Comparison of ENCODE assay signal across 8 cellular contexts in genomic region chr2:17753803-17754663, GRCh38. TPM values are rescaled to one million over a fixed set of nuclear protein-coding genes. Genes with fewer than 3 reads are reported as not detected.
DNase-seq lines count a peak whose midpoint lies in the region; ATAC-seq and TF ChIP-seq lines count a peak whose summit lies in the region.

Gene GEN1 (plus strand): TSS chr2:17754138. CDS start chr2:17759944, 5,806 bp downstream.
Gene SMC6 (minus strand): TSS chr2:17753810. CDS start chr2:17745946, 7,864 bp downstream.

- no peaks in the 10 kb centered on the region for H3K36me3 ChIP-seq in CD4-positive, alpha-beta memory T cell (ENCODE audit: insufficient read depth, low read length)
- no peaks in the 10 kb centered on the region for H3K36me3 ChIP-seq in liver (ENCODE audit: control insufficient read depth in 4 of 4, insufficient read depth in 3 of 4, low read depth in 1 of 4, low read length in 3 of 4)

- WGBS in liver, result under 1% methylated on average over 76 of the region's 76 CpGs

- intact Hi-C loops in CD4-positive, alpha-beta memory T cell (cut with micrococcal nuclease), result loop anchor here (1.0 kb wide), 2 partner anchors 806 to 1594 kb away; partner anchors contain the start of gene RDH14
- intact Hi-C loops in activated CD4-positive, alpha-beta memory T cell treated with anti-CD3 and anti-CD28 coated beads for 36 hours (cut with micrococcal nuclease), result loop anchor here (2.0 to 10.0 kb wide), 5 partner anchors 31 to 1591 kb away; partner anchors contain the start of gene RDH14

- H3K27ac ChIP-seq in CD4-positive, alpha-beta memory T cell (ENCODE audit: low read depth, low read length), result peak within 1 kb of the TSS; percentile 95
- H3K27ac ChIP-seq in liver (ENCODE audit: low read depth in 1 of 2, low read length in 2 of 2), result peak within 1 kb of the TSS; percentile 93 to 98

- H3K27me3 ChIP-seq in CD4-positive, alpha-beta memory T cell (ENCODE audit: insufficient read depth, low read length), result no peaks in the 10 kb centered on the region
- no peaks in the 10 kb centered on the region for H3K27me3 ChIP-seq in liver (ENCODE audit: control insufficient read depth in 4 of 4, insufficient read depth in 4 of 4, low read length in 3 of 4)

- DNase-seq in CD4-positive, alpha-beta memory T cell, result peak; percentile 87 to 96 (median 92)
- DNase-seq in HK-2 (ENCODE audit: unreplicated experiment) (peak; percentile 92), NCI-H82 treated with DMSO at 0.1 percent for 48 hours (lab: John Stamatoyannopoulos, UW; ENCODE audit: unreplicated experiment) (peak; percentile 93), dermis microvascular lymphatic vessel endothelial cell (ENCODE audit: low read depth in 2 of 2) (peak; percentile 70 to 91)
- DNase-seq in activated CD4-positive, alpha-beta memory T cell treated with anti-CD3 and anti-CD28 coated beads for 36 hours, result peak; percentile 94
- DNase-seq in stimulated activated CD4-positive, alpha-beta T cell treated with anti-CD3 and anti-CD28 coated beads, Interleukin-4, amount 100 ng/mL, for 1 hour, result peak; percentile 90

- CTCF ChIA-PET in CD4-positive, alpha-beta memory T cell (lab: Charles Lee; ENCODE audit: partially characterized antibody), result interaction anchor here (0.7 to 1.1 kb wide), 3 partner anchors 14 to 36 kb away, joined by 3 to 4 read pairs (median 4); no protein-coding TSS in a partner anchor
- CTCF ChIA-PET in activated CD4-positive, alpha-beta memory T cell treated with anti-CD3 and anti-CD28 coated beads for 36 hours (lab: Charles Lee), result interaction anchor here (0.6 to 0.7 kb wide), 3 partner anchors 24 to 91 kb away, joined by 3 to 4 read pairs (median 3); no protein-coding TSS in a partner anchor

- no peaks in the 10 kb centered on the region for H3K27me3 Mint-ChIP-seq in CD4-positive, alpha-beta memory T cell
- H3K27me3 Mint-ChIP-seq in activated CD4-positive, alpha-beta memory T cell treated with anti-CD3 and anti-CD28 coated beads for 36 hours, result no peaks in the 10 kb centered on the region

- peaks cover 0 to 9% of the 10 kb centered on the region in 2 donors for H3K36me3 Mint-ChIP-seq in CD4-positive, alpha-beta memory T cell
- peaks cover 2% of the 10 kb centered on the region for H3K36me3 Mint-ChIP-seq in activated CD4-positive, alpha-beta memory T cell treated with anti-CD3 and anti-CD28 coated beads for 36 hours

- no peaks in the 10 kb centered on the region for H3K9me3 ChIP-seq in CD4-positive, alpha-beta memory T cell (ENCODE audit: control insufficient read depth in 1 of 2, low read length in 2 of 2)
- H3K9me3 ChIP-seq in liver (ENCODE audit: control insufficient read depth in 4 of 4, low read length in 3 of 4), result no peaks in the 10 kb centered on the region

- no peaks in the 10 kb centered on the region for H3K9me3 Mint-ChIP-seq in CD4-positive, alpha-beta memory T cell
- no peaks in the 10 kb centered on the region for H3K9me3 Mint-ChIP-seq in activated CD4-positive, alpha-beta memory T cell treated with anti-CD3 and anti-CD28 coated beads for 36 hours

- POLR2A ChIA-PET in CD4-positive, alpha-beta memory T cell (lab: Charles Lee; ENCODE audit: partially characterized antibody), result no interaction called here
- POLR2A ChIA-PET in activated CD4-positive, alpha-beta memory T cell treated with anti-CD3 and anti-CD28 coated beads for 36 hours (lab: Charles Lee), result interaction anchor here (0.6 to 0.8 kb wide), 3 partner anchors 22 to 136 kb away, joined by 3 to 5 read pairs (median 3); no protein-coding TSS in a partner anchor

- H3K9ac ChIP-seq in liver (ENCODE audit: low read depth in 1 of 2, low read length in 2 of 2), result peak within 1 kb of the TSS; percentile 79 to 92

- H3K4me3 Mint-ChIP-seq in CD4-positive, alpha-beta memory T cell, result peak within 1 kb of the TSS; percentile 90 to 97 (median 94)
- H3K4me3 Mint-ChIP-seq in activated CD4-positive, alpha-beta memory T cell treated with anti-CD3 and anti-CD28 coated beads for 36 hours, result peak within 1 kb of the TSS; percentile 83

- peaks cover 19 to 34% (median 24%) of the 10 kb centered on the region in 4 donors for H3K4me1 Mint-ChIP-seq in CD4-positive, alpha-beta memory T cell
- H3K4me1 Mint-ChIP-seq in activated CD4-positive, alpha-beta memory T cell treated with anti-CD3 and anti-CD28 coated beads for 36 hours (ENCODE audit: low read depth), result peaks cover 27% of the 10 kb centered on the region

- no peak for TF ChIP-seq RAD21 in liver (IDR thresholded peaks at IDR 0.05)

- peak within 1 kb of the TSS; percentile 95 to 99 (median 97) for H3K27ac Mint-ChIP-seq in CD4-positive, alpha-beta memory T cell
- H3K27ac Mint-ChIP-seq in activated CD4-positive, alpha-beta memory T cell treated with anti-CD3 and anti-CD28 coated beads for 36 hours, result peak within 1 kb of the TSS; percentile 97

- peak; percentile 60 for ATAC-seq in GM19455 (IDR thresholded peaks at IDR 0.05; ENCODE audit: unreplicated experiment)

- no peak for TF ChIP-seq CTCF in liver (IDR thresholded peaks at IDR 0.05; ENCODE audit: low read depth, low read length, missing input control)

- peaks cover 31% of the 10 kb centered on the region for H3K4me1 ChIP-seq in CD4-positive, alpha-beta memory T cell (ENCODE audit: insufficient read depth, low read length)
- peaks cover 5 to 57% (median 54%) of the 10 kb centered on the region in 4 donors for H3K4me1 ChIP-seq in liver (ENCODE audit: control insufficient read depth in 4 of 4, insufficient read depth in 4 of 4, low read length in 3 of 4)

- peak within 1 kb of the TSS; percentile 86 to 90 for H3K4me3 ChIP-seq in CD4-positive, alpha-beta memory T cell (ENCODE audit: low read length in 2 of 2)
- peak within 1 kb of the TSS; percentile 83 to 99 (median 85) for H3K4me3 ChIP-seq in liver (ENCODE audit: low read depth in 1 of 3, low read length in 3 of 3)

TF ChIP-seq in liver, 16 proteins besides CTCF, POLR2A, EP300 and RAD21 (continues in another document):
- no peak for TF ChIP-seq REST (IDR thresholded peaks at IDR 0.05)
- peak; percentile 64 to 65 for TF ChIP-seq EGR1 (IDR thresholded peaks at IDR 0.05; ENCODE audit: low read depth in 2 of 2)
- peak; percentile 45 for TF ChIP-seq YY1 (IDR thresholded peaks at IDR 0.05)
- TF ChIP-seq ATF3 (IDR thresholded peaks at IDR 0.05), result no peak
- peak; percentile 72 for TF ChIP-seq NR2F2 (IDR thresholded peaks at IDR 0.05)
- TF ChIP-seq SP1 (IDR thresholded peaks at IDR 0.05), result peak; percentile 32
- TF ChIP-seq MAX (IDR thresholded peaks at IDR 0.05), result peak; percentile 51
- no peak for TF ChIP-seq HNF4A (conservative IDR thresholded peaks at IDR 0.05)
- TF ChIP-seq RXRA (IDR thresholded peaks at IDR 0.05), result peak; percentile 8 to 33
- no peak for TF ChIP-seq HNF4G (IDR thresholded peaks at IDR 0.05)
- TF ChIP-seq JUND (IDR thresholded peaks at IDR 0.05), result peak in 1 of 2 donors; percentile 19
- TF ChIP-seq FOXA1 (IDR thresholded peaks at IDR 0.05), result no peak
- TF ChIP-seq TAF1 (conservative IDR thresholded peaks at IDR 0.05), result no peak

RNA-seq across cellular contexts. Expression of gene GEN1, which starts in this region (rescaled TPM):
- total RNA-seq in CD4-positive, alpha-beta memory T cell, result 1 to 10 TPM; 6.2 TPM
- polyA plus RNA-seq in CD4-positive, alpha-beta memory T cell, result under 1 TPM; 0.22 to 0.65 TPM
- 10 to 100 TPM; 24.0 to 30.9 TPM for total RNA-seq in activated CD4-positive, alpha-beta memory T cell treated with anti-CD3 and anti-CD28 coated beads for 36 hours
- total RNA-seq in dermis microvascular lymphatic vessel endothelial cell (4.9 and 5.6 TPM in 2 replicates), liver (10 to 100 TPM in 1 of 2 donors, 1 to 10 TPM in 1; 9.6 to 12.7 TPM)
- polyA plus RNA-seq in liver, result 1 to 10 TPM; 1.2 to 6.0 TPM

RNA-seq across cellular contexts. Expression of gene SMC6, which starts in this region (rescaled TPM):
- total RNA-seq in CD4-positive, alpha-beta memory T cell, result 10 to 100 TPM; 19.1 to 19.2 TPM
- 10 to 100 TPM in 1 of 2 donors, 1 to 10 TPM in 1; 4.8 to 15.8 TPM for polyA plus RNA-seq in CD4-positive, alpha-beta memory T cell
- 10 to 100 TPM; 21.4 to 22.7 TPM for total RNA-seq in activated CD4-positive, alpha-beta memory T cell treated with anti-CD3 and anti-CD28 coated beads for 36 hours
- total RNA-seq in dermis microvascular lymphatic vessel endothelial cell (13.1 and 14.0 TPM in 2 replicates), liver (10 to 100 TPM; 15.7 to 22.3 TPM)
- polyA plus RNA-seq in liver, result 1 to 10 TPM; 2.6 to 6.3 TPM

Comparison
In these comparisons a context has a peak if more than half of its experiments do, and no peak if none do; other contexts are left out.
1. Peak in every context shown above with its lines: DNase-seq, ATAC-seq, H3K4me3 ChIP-seq and H3K27ac ChIP-seq.